In genomic region chr2:129330504-129330903, GRCh38 we compare ENCODE assay signal across 28 cellular contexts.
A peak's percentile ranks its signal among the peaks of the same experiment; 100 is the strongest.
DNase-seq lines count a peak whose midpoint lies in the region; ATAC-seq and TF ChIP-seq lines count a peak whose summit lies in the region.
"Had no signal": no experiment of that assay in that cellular context is flagged by ENCODE, and none has a peak within 500 bp of the region (broad histone marks: within the 10 kb centered on the region; RNA-seq: fewer than 3 reads in every experiment).

No MANE protein-coding gene starts in this region.

- TF ChIP-seq CTCF in Caco-2 (IDR thresholded peaks at IDR 0.05; ENCODE audit: insufficient read depth in 1 of 2, low read depth in 1 of 2, low read length in 1 of 2, severe bottlenecking in 1 of 2, unreplicated experiment in 1 of 2): no peak

- POLR2A ChIA-PET in Caco-2 (lab: Charles Lee): no interaction called here

- DNase-seq in myocyte (ENCODE audit: low read depth): peak; percentile 2
- DNase-seq in NCI-H526 (lab: John Stamatoyannopoulos, UW): no peak
- DNase-seq in Caco-2: no peak
- DNase-seq: 8988T; ACHN; AML-193; BE2C; C1 segment of cervical spinal cord; Calu3; CD4-positive, alpha-beta memory T cell; CD4-positive, alpha-beta T cell; CD4-positive, CD25-positive, alpha-beta regulatory T cell; CD8-positive, alpha-beta memory T cell; CD8-positive, alpha-beta T cell; COR-L47; DMS 273 treated with DMSO at 0.1 percent for 48 hours; DMS153; DMS53; DMS79; DMS79 treated with DMSO at 0.1 percent for 48 hours; DND-41; EL had no signal

- intact Hi-C loops in Caco-2 (cut with micrococcal nuclease; ENCODE audit: unreplicated experiment): no loop called here

- no peak overlapping the region for H3K27ac Mint-ChIP-seq in stimulated activated memory B cell treated with anti-CD40 and anti-IgM and Interleukin-4, amounts not matched to agents 10 μg/mL and 1 μg/mL and 100 μg/mL, for 72 hours
- H3K27ac Mint-ChIP-seq in Caco-2 (ENCODE audit: unreplicated experiment): no peak overlapping the region
- H3K27ac Mint-ChIP-seq: B cell; CD14-positive monocyte; CD4-positive, alpha-beta memory T cell; CD4-positive, alpha-beta T cell; CD4-positive, CD25-positive, alpha-beta regulatory T cell; CD8-positive, alpha-beta memory T cell; CD8-positive, alpha-beta T cell had no signal

- no peak overlapping the region for H3K4me3 Mint-ChIP-seq in stimulated activated memory B cell treated with anti-CD40 and anti-IgM and Interleukin-4, amounts not matched to agents 10 μg/mL and 1 μg/mL and 100 μg/mL, for 72 hours
- H3K4me3 Mint-ChIP-seq in Caco-2 (ENCODE audit: unreplicated experiment): no peak overlapping the region
- H3K4me3 Mint-ChIP-seq: B cell; CD14-positive monocyte; CD4-positive, alpha-beta memory T cell; CD4-positive, alpha-beta T cell; CD4-positive, CD25-positive, alpha-beta regulatory T cell; CD8-positive, alpha-beta memory T cell; CD8-positive, alpha-beta T cell had no signal

- H3K9me3 ChIP-seq in Caco-2: no peaks in the 10 kb centered on the region
- H3K9me3 ChIP-seq: A549, BE2C had no signal

- no peaks in the 10 kb centered on the region for H3K4me1 ChIP-seq in Caco-2
- H3K4me1 ChIP-seq: A549; BE2C; BLaER1; BLaER1 treated with 17β-estradiol and CSF1 and Interleukin-3, amounts not matched to agents 10 nM and 100 nM had no signal

- peaks cover 6% of the 10 kb centered on the region for H3K9me3 Mint-ChIP-seq in stimulated activated memory B cell treated with anti-CD40 and anti-IgM and Interleukin-4, amounts not matched to agents 10 μg/mL and 1 μg/mL and 100 μg/mL, for 72 hours
- H3K9me3 Mint-ChIP-seq in Caco-2 (ENCODE audit: unreplicated experiment): no peaks in the 10 kb centered on the region
- H3K9me3 Mint-ChIP-seq: CD8-positive, alpha-beta T cell had no signal

- no TSS peak for BruUV-seq in Caco-2 (replicated peaks; lab: Mats Ljungman, UMichigan)

- H3K36me3 Mint-ChIP-seq in stimulated activated memory B cell treated with anti-CD40 and anti-IgM and Interleukin-4, amounts not matched to agents 10 μg/mL and 1 μg/mL and 100 μg/mL, for 72 hours: no peaks in the 10 kb centered on the region
- no peaks in the 10 kb centered on the region for H3K36me3 Mint-ChIP-seq in Caco-2 (ENCODE audit: insufficient read depth, unreplicated experiment)
- H3K36me3 Mint-ChIP-seq: CD14-positive monocyte; CD4-positive, alpha-beta memory T cell; CD4-positive, CD25-positive, alpha-beta regulatory T cell; CD8-positive, alpha-beta memory T cell; CD8-positive, alpha-beta T cell had no signal

- CTCF ChIA-PET in Caco-2 (lab: Charles Lee): no interaction called here

- H3K27me3 Mint-ChIP-seq in stimulated activated memory B cell treated with anti-CD40 and anti-IgM and Interleukin-4, amounts not matched to agents 10 μg/mL and 1 μg/mL and 100 μg/mL, for 72 hours: no peaks in the 10 kb centered on the region
- H3K27me3 Mint-ChIP-seq in Caco-2 (ENCODE audit: insufficient read depth, unreplicated experiment): peaks cover 8% of the 10 kb centered on the region
- H3K27me3 Mint-ChIP-seq: B cell; CD4-positive, alpha-beta memory T cell; CD4-positive, alpha-beta T cell; CD4-positive, CD25-positive, alpha-beta regulatory T cell; CD8-positive, alpha-beta memory T cell had no signal

- no peak overlapping the region for H3K4me3 ChIP-seq in Caco-2 (ENCODE audit: low read depth, low read length)
- H3K4me3 ChIP-seq: A549; BLaER1; BLaER1 treated with 17β-estradiol and CSF1 and Interleukin-3, amounts not matched to agents 10 nM and 100 nM had no signal

- no peaks in the 10 kb centered on the region for H3K4me1 Mint-ChIP-seq in stimulated activated memory B cell treated with anti-CD40 and anti-IgM and Interleukin-4, amounts not matched to agents 10 μg/mL and 1 μg/mL and 100 μg/mL, for 72 hours
- H3K4me1 Mint-ChIP-seq in Caco-2 (ENCODE audit: low read depth, unreplicated experiment): no peaks in the 10 kb centered on the region
- H3K4me1 Mint-ChIP-seq: B cell; CD14-positive monocyte; CD4-positive, alpha-beta memory T cell; CD4-positive, CD25-positive, alpha-beta regulatory T cell; CD8-positive, alpha-beta memory T cell had no signal

- no peaks in the 10 kb centered on the region for H3K36me3 ChIP-seq in Caco-2 (ENCODE audit: control insufficient read depth, insufficient read depth, low read length)
- H3K36me3 ChIP-seq: BE2C; BLaER1; BLaER1 treated with 17β-estradiol and CSF1 and Interleukin-3, amounts not matched to agents 10 nM and 100 nM had no signal

- H3K27me3 ChIP-seq in Caco-2 (replicated peaks; ENCODE audit: control insufficient read depth, insufficient read depth, low read length): no peaks in the 10 kb centered on the region
- H3K27me3 ChIP-seq: BE2C; BLaER1; BLaER1 treated with 17β-estradiol and CSF1 and Interleukin-3, amounts not matched to agents 10 nM and 100 nM had no signal

- peak; percentile 28 for ATAC-seq in stimulated activated memory B cell treated with anti-CD40 and anti-IgM and Interleukin-4, amounts not matched to agents 10 μg/mL and 1 μg/mL and 100 μg/mL, for 72 hours
- ATAC-seq: A549; CD8-positive, alpha-beta T cell had no signal
